18 cellular contexts compared by ENCODE assay signal in genomic region chr5:175494271-175495183, GRCh38. TPM values are rescaled to one million over a fixed set of nuclear protein-coding genes. Genes with fewer than 3 reads are reported as not detected.
A peak's percentile ranks its signal among the peaks of the same experiment; 100 is the strongest.
DNase-seq lines count a peak whose midpoint lies in the region; ATAC-seq, FAIRE-seq and TF ChIP-seq lines count a peak whose summit lies in the region.
"Had no signal": no experiment of that assay in that cellular context is flagged by ENCODE, and none has a peak within 500 bp of the region (broad histone marks: within the 10 kb centered on the region; RNA-seq: fewer than 3 reads in every experiment).

No MANE protein-coding gene starts in this region.

- H3K4me3 ChIP-seq in Panc1 (ENCODE audit: low read depth in 2 of 2, low read length in 2 of 2) (no peak overlapping the region), bronchial epithelial cell (ENCODE audit: low read depth, low read length) (no peak overlapping the region), prostate gland (no peak overlapping the region)
- H3K4me3 ChIP-seq: MG63, right lobe of liver had no signal

- peaks cover 23% of the 10 kb centered on the region for H3K36me3 ChIP-seq in Panc1 (ENCODE audit: control insufficient read depth, insufficient read depth, low read length)
- H3K36me3 ChIP-seq in bronchial epithelial cell (ENCODE audit: control insufficient read depth, insufficient read depth, low read length), result peaks cover 10% of the 10 kb centered on the region
- H3K36me3 ChIP-seq in prostate gland, result no peaks in the 10 kb centered on the region

- intact Hi-C loops in activated naive CD4-positive, alpha-beta T cell treated with anti-CD3 and anti-CD28 coated beads for 36 hours (cut with micrococcal nuclease), result loop anchor here (1.0 kb wide), 2 partner anchors 14 to 27 kb away; no protein-coding TSS in a partner anchor
- intact Hi-C loops in Panc1 (cut with micrococcal nuclease; ENCODE audit: unreplicated experiment), result no loop called here
- intact Hi-C loops in prostate gland (cut with DNase I), result no loop called here

- in situ Hi-C loops in Panc1 (cut with HindIII; ENCODE audit: low pct_unique_long_range_greater_than_20kb, low sequenced_read_pairs), result no loop called here

- H3K27ac Mint-ChIP-seq in activated naive CD4-positive, alpha-beta T cell treated with anti-CD3 and anti-CD28 coated beads for 36 hours, result peak overlapping the region; percentile 80
- H3K27ac Mint-ChIP-seq: stimulated activated effector memory CD8-positive, alpha-beta T cell treated with anti-CD3 and anti-CD28 coated beads, Interleukin-12 subunit alpha, Interleukin-12 subunit beta, amount 100 ng/mL, for 72 hours had no signal

- POLR2A ChIA-PET in Panc1 (lab: Charles Lee), result no interaction called here

- no peak for ATAC-seq in Panc1
- ATAC-seq: stimulated activated effector memory CD8-positive, alpha-beta T cell treated with anti-CD3 and anti-CD28 coated beads, Interleukin-12 subunit alpha, Interleukin-12 subunit beta, amount 100 ng/mL, for 72 hours had no signal

- no peaks in the 10 kb centered on the region for H3K9me3 Mint-ChIP-seq in activated naive CD4-positive, alpha-beta T cell treated with anti-CD3 and anti-CD28 coated beads for 36 hours
- H3K9me3 Mint-ChIP-seq: stimulated activated effector memory CD8-positive, alpha-beta T cell treated with anti-CD3 and anti-CD28 coated beads, Interleukin-12 subunit alpha, Interleukin-12 subunit beta, amount 100 ng/mL, for 72 hours had no signal

- no peak overlapping the region for H3K27ac ChIP-seq in Panc1 (ENCODE audit: low read length)
- peak overlapping the region; percentile 47 to 67 for H3K27ac ChIP-seq in prostate gland
- H3K27ac ChIP-seq: right lobe of liver had no signal

- H3K9me3 ChIP-seq in Panc1 (ENCODE audit: control insufficient read depth, insufficient read depth, low read depth, low read length), result no peaks in the 10 kb centered on the region
- no peaks in the 10 kb centered on the region for H3K9me3 ChIP-seq in prostate gland
- H3K9me3 ChIP-seq: MG63, right lobe of liver had no signal

- BruUV-seq in Panc1 (replicated peaks; lab: Mats Ljungman, UMichigan), result TSS peak; percentile 47

- 49% methylated on average over 17 of the region's 17 CpGs for WGBS in prostate gland

- H3K4me1 ChIP-seq in Panc1 (ENCODE audit: control insufficient read depth, insufficient read depth, low read length) (no peaks in the 10 kb centered on the region), prostate gland (replicated peaks) (peaks cover 3% of the 10 kb centered on the region)
- H3K4me1 ChIP-seq: right lobe of liver had no signal

- CTCF ChIA-PET in activated naive CD4-positive, alpha-beta T cell treated with anti-CD3 and anti-CD28 coated beads for 36 hours (lab: Charles Lee), result interaction anchor here (1.3 to 1.4 kb wide), 2 partner anchors 16 to 202 kb away, joined by 3 to 4 read pairs; partner anchors contain the start of gene SFXN1
- CTCF ChIA-PET in Panc1 (lab: Charles Lee), result no interaction called here

- peaks cover 67% of the 10 kb centered on the region for H3K4me1 Mint-ChIP-seq in activated naive CD4-positive, alpha-beta T cell treated with anti-CD3 and anti-CD28 coated beads for 36 hours (ENCODE audit: low read depth)

- DNase-seq in activated naive CD4-positive, alpha-beta T cell treated with anti-CD3 and anti-CD28 coated beads for 36 hours, result peak; percentile 62
- no peak for DNase-seq in activated naive CD4-positive, alpha-beta T cell treated with Interleukin-2 at 50 U/mL for 16 hours
- DNase-seq in Panc1 (ENCODE audit: low read depth, low spot score), result no peak
- DNase-seq in bronchial epithelial cell (ENCODE audit: low read depth), result peak; percentile 79
- peak; percentile 58 for DNase-seq in prostate gland (ENCODE audit: low spot score)
- DNase-seq in NCI-H82 treated with DMSO at 0.1 percent for 48 hours (lab: John Stamatoyannopoulos, UW; ENCODE audit: unreplicated experiment), result no peak
- no peak for DNase-seq in amniotic stem cell (lab: John Stamatoyannopoulos, UW)
- no peak for DNase-seq in NCI-H1092 treated with DMSO at 0.1 percent for 48 hours (lab: John Stamatoyannopoulos, UW)
- DNase-seq: activated gamma-delta T cell; central memory CD4-positive, alpha-beta T cell; MG63; NCI-H2029 treated with DMSO at 0.1 percent for 48 hours; NCI-H748 treated with DMSO at 0.1 percent for 48 hours; right lobe of liver had no signal

- no peak for TF ChIP-seq POLR2A in prostate gland (IDR thresholded peaks at IDR 0.05)

- TF ChIP-seq CTCF in Panc1 (IDR thresholded peaks at IDR 0.05), result no peak
- no peak for TF ChIP-seq CTCF in bronchial epithelial cell (IDR thresholded peaks at IDR 0.05; ENCODE audit: insufficient read depth, low read length, severe bottlenecking)
- TF ChIP-seq CTCF in prostate gland (IDR thresholded peaks at IDR 0.05), result no peak

- no peaks in the 10 kb centered on the region for H3K27me3 Mint-ChIP-seq in activated naive CD4-positive, alpha-beta T cell treated with anti-CD3 and anti-CD28 coated beads for 36 hours (ENCODE audit: low read depth)

- H3K27me3 ChIP-seq in Panc1 (ENCODE audit: control insufficient read depth, insufficient read depth, low read length) (no peaks in the 10 kb centered on the region), bronchial epithelial cell (ENCODE audit: control insufficient read depth, insufficient read depth, low read length) (no peaks in the 10 kb centered on the region), prostate gland (replicated peaks; ENCODE audit: insufficient read depth) (no peaks in the 10 kb centered on the region)
- H3K27me3 ChIP-seq: MG63, right lobe of liver had no signal

- peak overlapping the region; percentile 1 for H3K4me3 Mint-ChIP-seq in activated naive CD4-positive, alpha-beta T cell treated with anti-CD3 and anti-CD28 coated beads for 36 hours
- H3K4me3 Mint-ChIP-seq: stimulated activated effector memory CD8-positive, alpha-beta T cell treated with anti-CD3 and anti-CD28 coated beads, Interleukin-12 subunit alpha, Interleukin-12 subunit beta, amount 100 ng/mL, for 72 hours had no signal

- H3K36me3 Mint-ChIP-seq in activated naive CD4-positive, alpha-beta T cell treated with anti-CD3 and anti-CD28 coated beads for 36 hours (ENCODE audit: low read depth), result peaks cover 58% of the 10 kb centered on the region

- peak; percentile 47 for FAIRE-seq in bronchial epithelial cell (lab: Jason Lieb, UNC)
- FAIRE-seq: RCC 7860 had no signal

RNA-seq across cellular contexts. Expression of gene SFXN1, which starts 16.2 kb away (rescaled TPM):
- 100 to 1,000 TPM; 350 to 358 TPM for total RNA-seq in activated naive CD4-positive, alpha-beta T cell treated with anti-CD3 and anti-CD28 coated beads for 36 hours
- total RNA-seq in Panc1 (2021; ENCODE audit: unreplicated experiment) (88.3 TPM), bronchial epithelial cell (86.2 and 123 TPM in 2 replicates), prostate gland (10 to 100 TPM; 35.6 to 44.3 TPM)
- 96.7 TPM for polyA plus RNA-seq in Panc1 (2012; ENCODE audit: insufficient read length)

RNA-seq across cellular contexts. Expression of gene DRD1, which starts 50.5 kb away (rescaled TPM):
- not detected for total RNA-seq in activated naive CD4-positive, alpha-beta T cell treated with anti-CD3 and anti-CD28 coated beads for 36 hours
- total RNA-seq in Panc1 (2021; ENCODE audit: unreplicated experiment), result 1.0 TPM
- 0.82 TPM for polyA plus RNA-seq in Panc1 (2012; ENCODE audit: insufficient read length)
- total RNA-seq in bronchial epithelial cell, result not detected in 2 replicates
- under 1 TPM; 0.28 to 0.77 TPM for total RNA-seq in prostate gland
- total RNA-seq: HT1080; T-helper 1 cell treated with Interleukin-12 subunit alpha and Interleukin-12 subunit beta and Interleukin-4 antibody, amounts not matched to agents 30 ng/mL and 1 ng/mL, for 36 hours had no signal

Comparison
In these comparisons a context has a peak if more than half of its experiments do, and no peak if none do; other contexts are left out.
1. DNase-seq: peak in activated naive CD4-positive, alpha-beta T cell treated with anti-CD3 and anti-CD28 coated beads for 36 hours (single experiment), bronchial epithelial cell (single experiment) and prostate gland (single experiment); none in activated naive CD4-positive, alpha-beta T cell treated with Interleukin-2 at 50 U/mL for 16 hours (single experiment), Panc1 (single experiment), NCI-H82 treated with DMSO at 0.1 percent for 48 hours (single experiment), amniotic stem cell (single experiment) and NCI-H1092 treated with DMSO at 0.1 percent for 48 hours (single experiment).